Comparison of ENCODE assay signal across 14 cellular contexts in genomic region chr17:46817151-46817900, GRCh38. TPM values are rescaled to one million over a fixed set of nuclear protein-coding genes. Genes with fewer than 3 reads are reported as not detected.
DNase-seq lines count a peak whose midpoint lies in the region; ATAC-seq and TF ChIP-seq lines count a peak whose summit lies in the region.
"Had no signal": no experiment of that assay in that cellular context is flagged by ENCODE, and none has a peak within 500 bp of the region (broad histone marks: within the 10 kb centered on the region; RNA-seq: fewer than 3 reads in every experiment).

No MANE protein-coding gene starts in this region.

- CTCF ChIA-PET in CD8-positive, alpha-beta T cell (lab: Charles Lee) = no interaction called here

- no peak for ATAC-seq in CD8-positive, alpha-beta T cell

- no peaks in the 10 kb centered on the region for H3K9me3 Mint-ChIP-seq in CD8-positive, alpha-beta T cell
- H3K9me3 Mint-ChIP-seq in endothelial cell (ENCODE audit: unreplicated experiment) (no peaks in the 10 kb centered on the region), nephron progenitor cell (no peaks in the 10 kb centered on the region), CD14-positive monocyte (peaks cover 2 to 31% (median 10%) of the 10 kb centered on the region in 7 donors)

- H3K27ac Mint-ChIP-seq in CD8-positive, alpha-beta T cell = no peak overlapping the region
- H3K27ac Mint-ChIP-seq in endothelial cell (ENCODE audit: unreplicated experiment) (peak overlapping the region; percentile 28), nephron progenitor cell (no peak overlapping the region), CD14-positive monocyte (no peak overlapping the region)

- H3K4me3 Mint-ChIP-seq in CD8-positive, alpha-beta T cell = peak overlapping the region; percentile 80
- H3K4me3 Mint-ChIP-seq in endothelial cell (ENCODE audit: unreplicated experiment) = peak overlapping the region; percentile 91
- peak overlapping the region; percentile 72 for H3K4me3 Mint-ChIP-seq in nephron progenitor cell
- H3K4me3 Mint-ChIP-seq in CD14-positive monocyte = peak overlapping the region in 1 of 2 donors; percentile 75

- no peak overlapping the region for H3K9ac ChIP-seq in HUES48 (ENCODE audit: low read depth, low read length)

- POLR2A ChIA-PET in CD8-positive, alpha-beta T cell (lab: Charles Lee) = no interaction called here

- peaks cover 57% of the 10 kb centered on the region for H3K27me3 ChIP-seq in CD8-positive, alpha-beta T cell (ENCODE audit: insufficient read depth, low read length)
- peaks cover 88% of the 10 kb centered on the region for H3K27me3 ChIP-seq in HUES48 (ENCODE audit: control insufficient read depth, insufficient read depth, low read length)
- H3K27me3 ChIP-seq in esophagus squamous epithelium = peaks cover 0 to 98% (median 27%) of the 10 kb centered on the region in 4 donors

- H3K27ac ChIP-seq in CD8-positive, alpha-beta T cell (ENCODE audit: low read depth, low read length) = no peak overlapping the region
- H3K27ac ChIP-seq in HUES48 (ENCODE audit: low read depth, low read length) = peak overlapping the region; percentile 5
- H3K27ac ChIP-seq in esophagus squamous epithelium = no peak overlapping the region
- H3K27ac ChIP-seq: C4-2B, VCaP had no signal

- TF ChIP-seq CTCF in CD8-positive, alpha-beta T cell (IDR thresholded peaks at IDR 0.05) = no peak
- TF ChIP-seq CTCF in endothelial cell (IDR thresholded peaks at IDR 0.05; ENCODE audit: unreplicated experiment) = no peak
- no peak for TF ChIP-seq CTCF in nephron progenitor cell (IDR thresholded peaks at IDR 0.05)
- TF ChIP-seq CTCF in CD14-positive monocyte (IDR thresholded peaks at IDR 0.05) = no peak
- TF ChIP-seq CTCF in esophagus squamous epithelium (IDR thresholded peaks at IDR 0.05) = no peak

- peaks cover 75% of the 10 kb centered on the region for H3K27me3 Mint-ChIP-seq in CD8-positive, alpha-beta T cell (ENCODE audit: low read depth)
- H3K27me3 Mint-ChIP-seq in endothelial cell (ENCODE audit: unreplicated experiment) (peaks cover 10% of the 10 kb centered on the region), nephron progenitor cell (ENCODE audit: low read depth, poor library complexity) (peaks cover 75% of the 10 kb centered on the region), CD14-positive monocyte (ENCODE audit: low read depth in 3 of 3) (peaks cover 84 to 99% (median 86%) of the 10 kb centered on the region in 3 donors)

- no peak for DNase-seq in CD8-positive, alpha-beta T cell
- DNase-seq in endothelial cell (ENCODE audit: low spot score) (no peak), nephron progenitor cell (no peak), CD14-positive monocyte (ENCODE audit: low spot score) (no peak), foreskin melanocyte (no peak), esophagus squamous epithelium (lab: John Stamatoyannopoulos, UW) (no peak), DMS 273 treated with DMSO at 0.1 percent for 48 hours (lab: John Stamatoyannopoulos, UW) (no peak)
- DNase-seq: foreskin fibroblast, GF-D8, kidney had no signal

- peaks cover 21% of the 10 kb centered on the region for H3K4me1 Mint-ChIP-seq in CD8-positive, alpha-beta T cell (ENCODE audit: low read depth)
- H3K4me1 Mint-ChIP-seq in endothelial cell (ENCODE audit: unreplicated experiment) (peaks cover 49% of the 10 kb centered on the region), nephron progenitor cell (peaks cover 86% of the 10 kb centered on the region), CD14-positive monocyte (peaks cover 35% of the 10 kb centered on the region)

- H3K4me1 ChIP-seq in CD8-positive, alpha-beta T cell (ENCODE audit: insufficient read depth, low read length) = peaks cover 26% of the 10 kb centered on the region
- H3K4me1 ChIP-seq in HUES48 (ENCODE audit: control insufficient read depth, insufficient read depth, low read length) (peaks cover 52% of the 10 kb centered on the region), esophagus squamous epithelium (peaks cover 19 to 62% (median 26%) of the 10 kb centered on the region in 3 donors)

- no peaks in the 10 kb centered on the region for H3K36me3 Mint-ChIP-seq in CD8-positive, alpha-beta T cell
- H3K36me3 Mint-ChIP-seq in endothelial cell (ENCODE audit: low read depth, unreplicated experiment) (peaks cover 4% of the 10 kb centered on the region), nephron progenitor cell (ENCODE audit: low read depth) (no peaks in the 10 kb centered on the region), CD14-positive monocyte (peaks cover 3 to 4% of the 10 kb centered on the region in 2 donors)

- no peak for TF ChIP-seq POLR2A in esophagus squamous epithelium (IDR thresholded peaks at IDR 0.05)

- H3K4me3 ChIP-seq in CD8-positive, alpha-beta T cell (ENCODE audit: low read depth, low read length) = no peak overlapping the region
- peak overlapping the region; percentile 41 for H3K4me3 ChIP-seq in HUES48 (ENCODE audit: low read depth, low read length)
- no peak overlapping the region for H3K4me3 ChIP-seq in esophagus squamous epithelium

- no peaks in the 10 kb centered on the region for H3K9me3 ChIP-seq in CD8-positive, alpha-beta T cell (ENCODE audit: low read length)
- no peaks in the 10 kb centered on the region for H3K9me3 ChIP-seq in HUES48 (ENCODE audit: control insufficient read depth, insufficient read depth, low read length)
- no peaks in the 10 kb centered on the region for H3K9me3 ChIP-seq in esophagus squamous epithelium

- H3K36me3 ChIP-seq in CD8-positive, alpha-beta T cell (ENCODE audit: insufficient read depth, low read length) = no peaks in the 10 kb centered on the region
- H3K36me3 ChIP-seq in HUES48 (ENCODE audit: control insufficient read depth, insufficient read depth, low read length) = no peaks in the 10 kb centered on the region
- no peaks in the 10 kb centered on the region for H3K36me3 ChIP-seq in esophagus squamous epithelium

- intact Hi-C loops in CD8-positive, alpha-beta T cell (cut with DNase I, micrococcal nuclease) = no loop called here
- intact Hi-C loops in CD14-positive monocyte (cut with micrococcal nuclease) (no loop called here), esophagus squamous epithelium (cut with DNase I) (no loop called here)

- 40 to 53% methylated on average over 19 to 20 of the region's 22 CpGs for WGBS in esophagus squamous epithelium, 2 donors

RNA-seq across cellular contexts. Expression of gene WNT3, which starts 1.2 kb away (rescaled TPM):
- not detected for total RNA-seq in CD8-positive, alpha-beta T cell
- total RNA-seq in endothelial cell (ENCODE audit: unreplicated experiment) (14.4 TPM), esophagus squamous epithelium (1 to 10 TPM in 3 of 4 donors, under 1 TPM in 1; 0.49 to 3.5 (median 2.2) TPM)
- polyA plus RNA-seq in CD14-positive monocyte = not detected

RNA-seq across cellular contexts. Expression of gene WNT9B, which starts 34.1 kb away (rescaled TPM):
- not detected for total RNA-seq in CD8-positive, alpha-beta T cell
- total RNA-seq in endothelial cell (ENCODE audit: unreplicated experiment) = 0.26 TPM
- under 1 TPM in 1 of 2 donors, not detected in 1; 0.19 TPM for polyA plus RNA-seq in CD14-positive monocyte
- under 1 TPM in 2 of 4 donors, not detected in 2; 0.19 to 0.26 TPM for total RNA-seq in esophagus squamous epithelium
- total RNA-seq: SK-MEL-5 had no signal
